2 cellular contexts compared by ENCODE assay signal in the genomic region with DNA sequence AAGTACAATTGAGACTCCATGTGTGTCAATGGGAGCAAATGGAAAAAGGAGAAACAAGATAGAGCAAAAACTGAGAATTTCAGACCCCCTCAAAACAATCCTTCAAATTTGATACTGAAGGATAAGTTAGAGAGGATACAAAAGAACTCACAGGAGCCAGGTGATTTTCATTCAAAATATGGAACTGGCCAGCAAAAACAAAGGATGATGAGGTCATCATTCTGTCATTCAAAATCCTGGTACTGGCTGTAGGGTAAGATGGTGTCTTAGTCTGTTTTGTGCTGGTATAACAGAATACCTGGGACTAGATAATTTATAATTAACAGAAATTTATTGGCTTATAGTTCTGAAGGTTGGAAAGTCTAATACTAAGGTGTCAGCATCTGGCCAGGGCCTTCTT.
A peak's percentile ranks its signal among the peaks of the same experiment; 100 is the strongest.
TF ChIP-seq lines count a peak whose summit lies in the region.

No MANE protein-coding gene starts in this region.

TF ChIP-seq in HepG2, 621 proteins besides CTCF, POLR2A, EP300 and RAD21 (continued from another document):
- TF ChIP-seq, protein P1, sequence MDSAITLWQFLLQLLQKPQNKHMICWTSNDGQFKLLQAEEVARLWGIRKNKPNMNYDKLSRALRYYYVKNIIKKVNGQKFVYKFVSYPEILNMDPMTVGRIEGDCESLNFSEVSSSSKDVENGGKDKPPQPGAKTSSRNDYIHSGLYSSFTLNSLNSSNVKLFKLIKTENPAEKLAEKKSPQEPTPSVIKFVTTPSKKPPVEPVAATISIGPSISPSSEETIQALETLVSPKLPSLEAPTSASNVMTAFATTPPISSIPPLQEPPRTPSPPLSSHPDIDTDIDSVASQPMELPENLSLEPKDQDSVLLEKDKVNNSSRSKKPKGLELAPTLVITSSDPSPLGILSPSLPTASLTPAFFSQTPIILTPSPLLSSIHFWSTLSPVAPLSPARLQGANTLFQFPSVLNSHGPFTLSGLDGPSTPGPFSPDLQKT (CRISPR knock-in tag; IDR thresholded peaks at IDR 0.05; ENCODE audit: borderline replicate concordance): no peak
- TF ChIP-seq ATF7 (IDR thresholded peaks at IDR 0.05): peak; percentile 86
- no peak for TF ChIP-seq ATF7 (CRISPR knock-in tag; IDR thresholded peaks at IDR 0.05)

TF ChIP-seq in K562, 482 proteins besides CTCF, POLR2A, EP300 and RAD21 (continued from another document):
- TF ChIP-seq, protein P2, sequence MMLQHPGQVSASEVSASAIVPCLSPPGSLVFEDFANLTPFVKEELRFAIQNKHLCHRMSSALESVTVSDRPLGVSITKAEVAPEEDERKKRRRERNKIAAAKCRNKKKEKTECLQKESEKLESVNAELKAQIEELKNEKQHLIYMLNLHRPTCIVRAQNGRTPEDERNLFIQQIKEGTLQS (IDR thresholded peaks at IDR 0.05): peak; percentile 23; the same call in 1 of the 2 replicates
- TF ChIP-seq, protein P2 (CRISPR knock-in tag; conservative IDR thresholded peaks at IDR 0.05): no peak
- TF ChIP-seq ZNF133 (CRISPR knock-in tag; IDR thresholded peaks at IDR 0.05) (no peak), FOXA3 (CRISPR knock-in tag; conservative IDR thresholded peaks at IDR 0.05 in 1 of 2, IDR thresholded peaks at IDR 0.05 in 1 of 2) (no peak)
